In genomic region chr12:99054601-99055128, GRCh38 we compare ENCODE assay signal across 12 cellular contexts.
A peak's percentile ranks its signal among the peaks of the same experiment; 100 is the strongest.
DNase-seq lines count a peak whose midpoint lies in the region; ATAC-seq lines count a peak whose summit lies in the region.
"Had no signal": no experiment of that assay in that cellular context is flagged by ENCODE, and none has a peak within 500 bp of the region (broad histone marks: within the 10 kb centered on the region; RNA-seq: fewer than 3 reads in every experiment).

No MANE protein-coding gene starts in this region.

- ATAC-seq in GM21390 (IDR thresholded peaks at IDR 0.05; ENCODE audit: unreplicated experiment) = no peak
- ATAC-seq: CD8-positive, alpha-beta T cell; GM12878; HCT116 had no signal

- DNase-seq in DMS53 (lab: John Stamatoyannopoulos, UW) = peak; percentile 39
- no peak for DNase-seq in DMS53 treated with DMSO at 0.1 percent for 48 hours (lab: John Stamatoyannopoulos, UW; ENCODE audit: unreplicated experiment)
- DNase-seq in M059J (ENCODE audit: low read depth) = peak; percentile 73
- peak; percentile 9 for DNase-seq in RKO (ENCODE audit: low spot score)
- DNase-seq in kidney tubule cell (ENCODE audit: low spot score) = peak; percentile 8
- DNase-seq in ecto neural progenitor cell (ENCODE audit: low spot score) = no peak
- no peak for DNase-seq in NCI-H2227 (lab: John Stamatoyannopoulos, UW; ENCODE audit: unreplicated experiment)
- DNase-seq: CD8-positive, alpha-beta T cell; COR-L47 had no signal

Comparison
In these comparisons a context has a peak if more than half of its experiments do, and no peak if none do; other contexts are left out.
1. DNase-seq: peak in DMS53 (single experiment), M059J (single experiment), RKO (single experiment) and kidney tubule cell (single experiment); none in DMS53 treated with DMSO at 0.1 percent for 48 hours (single experiment), ecto neural progenitor cell (single experiment) and NCI-H2227 (single experiment).